Comparison of ENCODE assay signal across 18 cellular contexts in genomic region chr12:58819345-58819744, GRCh38.
DNase-seq lines count a peak whose midpoint lies in the region; ATAC-seq and TF ChIP-seq lines count a peak whose summit lies in the region.
"Had no signal": no experiment of that assay in that cellular context is flagged by ENCODE, and none has a peak within 500 bp of the region (broad histone marks: within the 10 kb centered on the region; RNA-seq: fewer than 3 reads in every experiment).

No MANE protein-coding gene starts in this region.

- ATAC-seq in left lobe of liver: peak; percentile 88

- H3K27me3 ChIP-seq in osteoblast (ENCODE audit: insufficient read depth, low read length) (no peaks in the 10 kb centered on the region), testis (no peaks in the 10 kb centered on the region)

- no peaks in the 10 kb centered on the region for H3K79me2 ChIP-seq in osteoblast (ENCODE audit: insufficient read depth, low read length)

- peak; percentile 35 for DNase-seq in HuH-7.5 (ENCODE audit: low spot score)
- peak; percentile 21 for DNase-seq in glutamatergic neuron
- DNase-seq in left lobe of liver (ENCODE audit: low spot score): peak; percentile 62
- no peak for DNase-seq in osteoblast (ENCODE audit: insufficient read length, low spot score, missing footprints)
- no peak for DNase-seq in NCI-H1417 treated with DMSO at 0.1 percent for 48 hours (lab: John Stamatoyannopoulos, UW)
- DNase-seq in testis: no peak
- DNase-seq in HEK293T (ENCODE audit: extremely low spot score): no peak
- no peak for DNase-seq in activated T-helper 2 cell treated with anti-CD3 and anti-CD28 coated beads, Interferon-gamma antibody, Interleukin-2, Interleukin-4, amounts not matched to agents 10 μg/mL and 5 μg/mL and 100 μg/mL, durations not matched to agents 14 hours and 24 hours and 36 hours (ENCODE audit: low spot score)
- DNase-seq: Calu3; CD4-positive, alpha-beta T cell; HFFc6; KG1; NCI-H1092; NCI-H1694 treated with DMSO at 0.1 percent for 48 hours; NCI-H524 treated with DMSO at 0.1 percent for 48 hours had no signal

- POLR2A ChIA-PET in HEK293T (lab: Yijun Ruan, JAX): no interaction called here

- CTCF ChIA-PET in HEK293T (lab: Yijun Ruan, JAX): no interaction called here

- no peaks in the 10 kb centered on the region for H4K20me1 ChIP-seq in osteoblast (ENCODE audit: insufficient read depth, low read length)

- H3K4me3 ChIP-seq in osteoblast (ENCODE audit: insufficient read depth, low read length) (no peak overlapping the region), testis (no peak overlapping the region)

- H3K4me1 Mint-ChIP-seq in glutamatergic neuron (ENCODE audit: low read depth, unreplicated experiment): no peaks in the 10 kb centered on the region
- H3K4me1 Mint-ChIP-seq in activated T-helper 2 cell treated with anti-CD3 and anti-CD28 coated beads, Interferon-gamma antibody, Interleukin-2, Interleukin-4, amounts not matched to agents 10 μg/mL and 5 μg/mL and 100 μg/mL, durations not matched to agents 14 hours and 24 hours and 36 hours (ENCODE audit: low read depth): no peaks in the 10 kb centered on the region
- H3K4me1 Mint-ChIP-seq: B cell had no signal

- no peaks in the 10 kb centered on the region for H3K27me3 Mint-ChIP-seq in glutamatergic neuron (ENCODE audit: unreplicated experiment)
- no peaks in the 10 kb centered on the region for H3K27me3 Mint-ChIP-seq in activated T-helper 2 cell treated with anti-CD3 and anti-CD28 coated beads, Interferon-gamma antibody, Interleukin-2, Interleukin-4, amounts not matched to agents 10 μg/mL and 5 μg/mL and 100 μg/mL, durations not matched to agents 14 hours and 24 hours and 36 hours (ENCODE audit: low read depth)
- H3K27me3 Mint-ChIP-seq: B cell; CD4-positive, alpha-beta T cell had no signal

- no peak overlapping the region for H3K27ac ChIP-seq in osteoblast (ENCODE audit: low read depth, low read length)
- H3K27ac ChIP-seq in testis: no peak overlapping the region
- H3K27ac ChIP-seq: HL-60, RWPE1 had no signal

- peaks cover 2% of the 10 kb centered on the region for H3K4me1 ChIP-seq in osteoblast (ENCODE audit: insufficient read depth, low read length)
- no peaks in the 10 kb centered on the region for H3K4me1 ChIP-seq in testis

- intact Hi-C loops in testis (cut with DNase I; ENCODE audit: low total_unique reads): no loop called here
- intact Hi-C loops in activated T-helper 2 cell treated with anti-CD3 and anti-CD28 coated beads, Interferon-gamma antibody, Interleukin-2, Interleukin-4, amounts not matched to agents 10 μg/mL and 5 μg/mL and 100 μg/mL, durations not matched to agents 14 hours and 24 hours and 36 hours (cut with micrococcal nuclease): no loop called here

- H3K36me3 Mint-ChIP-seq in glutamatergic neuron (ENCODE audit: unreplicated experiment): no peaks in the 10 kb centered on the region
- H3K36me3 Mint-ChIP-seq in activated T-helper 2 cell treated with anti-CD3 and anti-CD28 coated beads, Interferon-gamma antibody, Interleukin-2, Interleukin-4, amounts not matched to agents 10 μg/mL and 5 μg/mL and 100 μg/mL, durations not matched to agents 14 hours and 24 hours and 36 hours (ENCODE audit: low read depth): no peaks in the 10 kb centered on the region

- H3K9me3 ChIP-seq in osteoblast (ENCODE audit: low read depth, low read length): no peaks in the 10 kb centered on the region
- no peaks in the 10 kb centered on the region for H3K9me3 ChIP-seq in testis

- 89 to 92% methylated on average over 9 of the region's 9 CpGs for WGBS in testis, 2 donors

- no peak overlapping the region for H3K4me2 ChIP-seq in osteoblast (ENCODE audit: insufficient read depth, low read length)

- H3K9me3 Mint-ChIP-seq in glutamatergic neuron (ENCODE audit: unreplicated experiment): no peaks in the 10 kb centered on the region
- peaks cover 6% of the 10 kb centered on the region for H3K9me3 Mint-ChIP-seq in activated T-helper 2 cell treated with anti-CD3 and anti-CD28 coated beads, Interferon-gamma antibody, Interleukin-2, Interleukin-4, amounts not matched to agents 10 μg/mL and 5 μg/mL and 100 μg/mL, durations not matched to agents 14 hours and 24 hours and 36 hours
- H3K9me3 Mint-ChIP-seq: CD4-positive, alpha-beta T cell; HFFc6 had no signal

- H3K4me3 Mint-ChIP-seq in glutamatergic neuron (ENCODE audit: unreplicated experiment): no peak overlapping the region
- H3K4me3 Mint-ChIP-seq in activated T-helper 2 cell treated with anti-CD3 and anti-CD28 coated beads, Interferon-gamma antibody, Interleukin-2, Interleukin-4, amounts not matched to agents 10 μg/mL and 5 μg/mL and 100 μg/mL, durations not matched to agents 14 hours and 24 hours and 36 hours (ENCODE audit: low read depth): no peak overlapping the region
- H3K4me3 Mint-ChIP-seq: B cell; CD4-positive, alpha-beta T cell; HFFc6 had no signal

- no peak for TF ChIP-seq POLR2A in testis (IDR thresholded peaks at IDR 0.05)

- TF ChIP-seq CTCF in glutamatergic neuron (IDR thresholded peaks at IDR 0.05; ENCODE audit: partially characterized antibody, unreplicated experiment) (no peak), osteoblast (IDR thresholded peaks at IDR 0.05; ENCODE audit: extremely low read depth, low read depth, low read length) (no peak), testis (IDR thresholded peaks at IDR 0.05) (no peak)

- no peak overlapping the region for H3K27ac Mint-ChIP-seq in glutamatergic neuron (ENCODE audit: unreplicated experiment)
- no peak overlapping the region for H3K27ac Mint-ChIP-seq in activated T-helper 2 cell treated with anti-CD3 and anti-CD28 coated beads, Interferon-gamma antibody, Interleukin-2, Interleukin-4, amounts not matched to agents 10 μg/mL and 5 μg/mL and 100 μg/mL, durations not matched to agents 14 hours and 24 hours and 36 hours
- H3K27ac Mint-ChIP-seq: B cell; CD4-positive, alpha-beta T cell; HFFc6 had no signal

- H3K36me3 ChIP-seq in osteoblast (ENCODE audit: insufficient read depth, low read length) (no peaks in the 10 kb centered on the region), testis (ENCODE audit: low read depth, missing control alignments) (no peaks in the 10 kb centered on the region)

- H2AFZ ChIP-seq in osteoblast (ENCODE audit: low read length): peak overlapping the region; percentile 15

TF ChIP-seq in HEK293T, 16 proteins besides CTCF, POLR2A, EP300 and RAD21:
- no peak for TF ChIP-seq CTBP1 (IDR thresholded peaks at IDR 0.05; ENCODE audit: borderline replicate concordance)
- no peak for TF ChIP-seq ZNF384 (IDR thresholded peaks at IDR 0.05)
- TF ChIP-seq HDGF (IDR thresholded peaks at IDR 0.05; ENCODE audit: borderline replicate concordance): no peak
- TF ChIP-seq TARDBP (IDR thresholded peaks at IDR 0.05): no peak
- no peak for TF ChIP-seq LEF1 (IDR thresholded peaks at IDR 0.05; ENCODE audit: borderline replicate concordance)
- no peak for TF ChIP-seq NFRKB (IDR thresholded peaks at IDR 0.05)
- no peak for TF ChIP-seq FOXK2 (IDR thresholded peaks at IDR 0.05)
- no peak for TF ChIP-seq FOXA1 (IDR thresholded peaks at IDR 0.05)
- TF ChIP-seq L3MBTL2 (conservative IDR thresholded peaks at IDR 0.05): no peak
- no peak for TF ChIP-seq SUZ12 (IDR thresholded peaks at IDR 0.05)
- no peak for TF ChIP-seq ELF4 (IDR thresholded peaks at IDR 0.05)
- no peak for TF ChIP-seq ARNT (IDR thresholded peaks at IDR 0.05)
- TF ChIP-seq BHLHE40 (IDR thresholded peaks at IDR 0.05; ENCODE audit: borderline replicate concordance): no peak

Comparison
In these comparisons a context has a peak if more than half of its experiments do, and no peak if none do; other contexts are left out.
1. DNase-seq: peak in HuH-7.5 (single experiment), glutamatergic neuron (single experiment) and left lobe of liver (single experiment); none in osteoblast (single experiment), NCI-H1417 treated with DMSO at 0.1 percent for 48 hours (single experiment), testis (single experiment), HEK293T (single experiment) and activated T-helper 2 cell treated with anti-CD3 and anti-CD28 coated beads, Interferon-gamma antibody, Interleukin-2, Interleukin-4, amounts not matched to agents 10 μg/mL and 5 μg/mL and 100 μg/mL, durations not matched to agents 14 hours and 24 hours and 36 hours (single experiment).